13 cellular contexts compared by ENCODE assay signal in genomic region chr13:109160887-109161669, GRCh38.
A peak's percentile ranks its signal among the peaks of the same experiment; 100 is the strongest.
DNase-seq lines count a peak whose midpoint lies in the region; ATAC-seq, FAIRE-seq and TF ChIP-seq lines count a peak whose summit lies in the region.
"Had no signal": no experiment of that assay in that cellular context is flagged by ENCODE, and none has a peak within 500 bp of the region (broad histone marks: within the 10 kb centered on the region; RNA-seq: fewer than 3 reads in every experiment).

No MANE protein-coding gene starts in this region.

- TF ChIP-seq CTCF in esophagus squamous epithelium (IDR thresholded peaks at IDR 0.05) = no peak
- no peak for TF ChIP-seq CTCF in CD8-positive, alpha-beta T cell (IDR thresholded peaks at IDR 0.05)

- peaks cover 4 to 44% (median 22%) of the 10 kb centered on the region in 3 donors for H3K4me1 ChIP-seq in esophagus squamous epithelium
- H3K4me1 ChIP-seq in CD8-positive, alpha-beta T cell (ENCODE audit: insufficient read depth, low read length) = no peaks in the 10 kb centered on the region

- peaks cover 6% of the 10 kb centered on the region for H3K27me3 Mint-ChIP-seq in CD8-positive, alpha-beta T cell (ENCODE audit: low read depth)

- H3K9me3 ChIP-seq in esophagus squamous epithelium = no peaks in the 10 kb centered on the region
- no peaks in the 10 kb centered on the region for H3K9me3 ChIP-seq in CD8-positive, alpha-beta T cell (ENCODE audit: low read length)

- H3K4me1 Mint-ChIP-seq in CD8-positive, alpha-beta T cell (ENCODE audit: low read depth) = no peaks in the 10 kb centered on the region

- no peak overlapping the region for H3K4me3 Mint-ChIP-seq in CD8-positive, alpha-beta T cell
- H3K4me3 Mint-ChIP-seq: dendritic cell treated with granulocyte-macrophage colony-stimulating factor and Interleukin-4, amounts not matched to agents 40 ng/mL and 50 ng/mL, for 4 days had no signal

- H3K9me3 Mint-ChIP-seq in CD8-positive, alpha-beta T cell = no peaks in the 10 kb centered on the region
- H3K9me3 Mint-ChIP-seq: dendritic cell treated with granulocyte-macrophage colony-stimulating factor and Interleukin-4, amounts not matched to agents 40 ng/mL and 50 ng/mL, for 4 days had no signal

- H3K27ac ChIP-seq in esophagus squamous epithelium = peak overlapping the region; percentile 5 to 37 (median 22)
- no peak overlapping the region for H3K27ac ChIP-seq in CD8-positive, alpha-beta T cell (ENCODE audit: low read depth, low read length)

- H3K36me3 Mint-ChIP-seq in CD8-positive, alpha-beta T cell = no peaks in the 10 kb centered on the region

- DNase-seq in GM18507 (ENCODE audit: extremely low spot score, insufficient read length, low read depth) (peak; percentile 11), esophagus squamous epithelium (lab: John Stamatoyannopoulos, UW) (no peak), dedifferentiated amniotic fluid mesenchymal stem cell (ENCODE audit: extremely low spot score) (no peak), NCI-H1694 (lab: John Stamatoyannopoulos, UW) (no peak), glomerular visceral epithelial cell (ENCODE audit: extremely low spot score) (no peak)
- DNase-seq in CD8-positive, alpha-beta T cell = no peak
- DNase-seq: activated gamma-delta T cell treated with Interleukin-2 at 50 U/mL for 16 hours; DMS79 treated with DMSO at 0.1 percent for 48 hours; OCI-M1; stimulated activated CD4-positive, alpha-beta T cell treated with anti-CD3 and anti-CD28 coated beads, Interleukin-15, amount 100 ng/mL, for 24 hours had no signal

- peak; percentile 91 for FAIRE-seq in GM18507 (lab: Jason Lieb, UNC)

- POLR2A ChIA-PET in CD8-positive, alpha-beta T cell (lab: Charles Lee) = no interaction called here

- intact Hi-C loops in esophagus squamous epithelium (cut with DNase I) = no loop called here
- intact Hi-C loops in CD8-positive, alpha-beta T cell (cut with DNase I, micrococcal nuclease) = no loop called here

- TF ChIP-seq POLR2A in esophagus squamous epithelium (IDR thresholded peaks at IDR 0.05) = no peak

- CTCF ChIA-PET in CD8-positive, alpha-beta T cell (lab: Charles Lee) = no interaction called here

- no peaks in the 10 kb centered on the region for H3K36me3 ChIP-seq in esophagus squamous epithelium
- no peaks in the 10 kb centered on the region for H3K36me3 ChIP-seq in CD8-positive, alpha-beta T cell (ENCODE audit: insufficient read depth, low read length)

- peak; percentile 22 for ATAC-seq in GM21528 (IDR thresholded peaks at IDR 0.05; ENCODE audit: low FRiP score, unreplicated experiment)
- peak; percentile 27 for ATAC-seq in HG03354 (IDR thresholded peaks at IDR 0.05; ENCODE audit: poor library complexity, severe bottlenecking, unreplicated experiment)
- no peak for ATAC-seq in CD8-positive, alpha-beta T cell

- H3K4me3 ChIP-seq in esophagus squamous epithelium = no peak overlapping the region
- H3K4me3 ChIP-seq in CD8-positive, alpha-beta T cell (ENCODE audit: low read depth, low read length) = no peak overlapping the region

- 38 to 69% methylated on average over 9 to 11 of the region's 11 CpGs for WGBS in esophagus squamous epithelium, 2 donors

- no peaks in the 10 kb centered on the region for H3K27me3 ChIP-seq in esophagus squamous epithelium
- H3K27me3 ChIP-seq in CD8-positive, alpha-beta T cell (ENCODE audit: insufficient read depth, low read length) = no peaks in the 10 kb centered on the region

- H3K27ac Mint-ChIP-seq in CD8-positive, alpha-beta T cell = no peak overlapping the region
- H3K27ac Mint-ChIP-seq: dendritic cell treated with granulocyte-macrophage colony-stimulating factor and Interleukin-4, amounts not matched to agents 40 ng/mL and 50 ng/mL, for 4 days had no signal
